In genomic region chr3:188207941-188208750, GRCh38 we compare ENCODE assay signal across 15 cellular contexts. TPM values are rescaled to one million over a fixed set of nuclear protein-coding genes. Genes with fewer than 3 reads are reported as not detected.
DNase-seq lines count a peak whose midpoint lies in the region; ATAC-seq and TF ChIP-seq lines count a peak whose summit lies in the region.
"Had no signal": no experiment of that assay in that cellular context is flagged by ENCODE, and none has a peak within 500 bp of the region (broad histone marks: within the 10 kb centered on the region; RNA-seq: fewer than 3 reads in every experiment).

No MANE protein-coding gene starts in this region.

- peak overlapping the region; percentile 44 for H3K27ac ChIP-seq in HUES48 (ENCODE audit: low read depth, low read length)
- peak overlapping the region; percentile 58 for H3K27ac ChIP-seq in smooth muscle cell (ENCODE audit: low read depth)

- TF ChIP-seq CTCF in smooth muscle cell (IDR thresholded peaks at IDR 0.05; ENCODE audit: borderline replicate concordance, insufficient read depth, poor library complexity, severe bottlenecking) = no peak

- no peak for ATAC-seq in GM19324 (IDR thresholded peaks at IDR 0.05; ENCODE audit: low FRiP score, unreplicated experiment)
- ATAC-seq in GM19463 (IDR thresholded peaks at IDR 0.05; ENCODE audit: unreplicated experiment) = no peak
- ATAC-seq: stimulated activated memory B cell treated with anti-CD40 and anti-IgM and Interleukin-4, amounts not matched to agents 10 μg/mL and 1 μg/mL and 100 μg/mL, for 72 hours had no signal

- H3F3A ChIP-seq in smooth muscle cell (ENCODE audit: low read depth) = peaks cover 10% of the 10 kb centered on the region

- H3K9ac ChIP-seq in HUES48 (ENCODE audit: low read depth, low read length) (no peak overlapping the region), smooth muscle cell (ENCODE audit: low read depth) (no peak overlapping the region)

- DNase-seq in cerebellum (ENCODE audit: low spot score) (peak; percentile 36), islet precursor cell (peak; percentile 98), smooth muscle cell (lab: John Stamatoyannopoulos, UW; ENCODE audit: unreplicated experiment) (no peak), DMS 273 (lab: John Stamatoyannopoulos, UW; ENCODE audit: unreplicated experiment) (no peak)
- no peak for DNase-seq in activated CD4-positive, alpha-beta T cell treated with anti-CD3 and anti-CD28 coated beads for 1 hour
- DNase-seq: activated CD8-positive, alpha-beta memory T cell treated with anti-CD3 and anti-CD28 coated beads for 24 hours; effector CD8-positive, alpha-beta T cell; hypothalamus; Kasumi-1; NCI-H2081; stimulated activated CD4-positive, alpha-beta T cell treated with anti-CD3 and anti-CD28 coated beads, Interleukin-1b, Interleukin-23, amount 100 ng/mL, for 48 hours had no signal

- no peak overlapping the region for H3K4me3 ChIP-seq in HUES48 (ENCODE audit: low read depth, low read length)
- no peak overlapping the region for H3K4me3 ChIP-seq in smooth muscle cell

- H3K36me3 ChIP-seq in HUES48 (ENCODE audit: control insufficient read depth, insufficient read depth, low read length) (no peaks in the 10 kb centered on the region), smooth muscle cell (ENCODE audit: low read depth) (no peaks in the 10 kb centered on the region)

- 38% methylated on average over 10 of the region's 10 CpGs for WGBS in smooth muscle cell (ENCODE audit: low lambda C conversion rate)

- H4K20me1 ChIP-seq in smooth muscle cell (ENCODE audit: low read depth) = peaks cover 79% of the 10 kb centered on the region

- H3K4me2 ChIP-seq in smooth muscle cell = peak overlapping the region; percentile 2

- H3K9me3 ChIP-seq in HUES48 (ENCODE audit: control insufficient read depth, insufficient read depth, low read length) (no peaks in the 10 kb centered on the region), smooth muscle cell (replicated peaks; ENCODE audit: low read depth) (no peaks in the 10 kb centered on the region)

- peaks cover 26% of the 10 kb centered on the region for H3K4me1 ChIP-seq in HUES48 (ENCODE audit: control insufficient read depth, insufficient read depth, low read length)
- peaks cover 15% of the 10 kb centered on the region for H3K4me1 ChIP-seq in smooth muscle cell (ENCODE audit: low read depth)

- no peak overlapping the region for H2AFZ ChIP-seq in smooth muscle cell (ENCODE audit: low read depth)

- H3K27me3 ChIP-seq in HUES48 (ENCODE audit: control insufficient read depth, insufficient read depth, low read length) (no peaks in the 10 kb centered on the region), smooth muscle cell (ENCODE audit: low read depth) (no peaks in the 10 kb centered on the region)

- peaks cover 82% of the 10 kb centered on the region for H3K79me2 ChIP-seq in smooth muscle cell (ENCODE audit: low read depth)

RNA-seq across cellular contexts. Expression of gene LPP, which starts 54.2 kb away (rescaled TPM):
- total RNA-seq in cerebellum (26.9 TPM), smooth muscle cell (128 and 142 TPM in 2 replicates)
- polyA plus RNA-seq in smooth muscle cell = 42.3 and 64.4 TPM in 2 replicates

Comparison
In these comparisons a context has a peak if more than half of its experiments do, and no peak if none do; other contexts are left out.
1. DNase-seq: peak in cerebellum (single experiment) and islet precursor cell (single experiment); none in smooth muscle cell (single experiment), DMS 273 (single experiment) and activated CD4-positive, alpha-beta T cell treated with anti-CD3 and anti-CD28 coated beads for 1 hour (single experiment).